1 cellular context compared by ENCODE assay signal in the genomic region with DNA sequence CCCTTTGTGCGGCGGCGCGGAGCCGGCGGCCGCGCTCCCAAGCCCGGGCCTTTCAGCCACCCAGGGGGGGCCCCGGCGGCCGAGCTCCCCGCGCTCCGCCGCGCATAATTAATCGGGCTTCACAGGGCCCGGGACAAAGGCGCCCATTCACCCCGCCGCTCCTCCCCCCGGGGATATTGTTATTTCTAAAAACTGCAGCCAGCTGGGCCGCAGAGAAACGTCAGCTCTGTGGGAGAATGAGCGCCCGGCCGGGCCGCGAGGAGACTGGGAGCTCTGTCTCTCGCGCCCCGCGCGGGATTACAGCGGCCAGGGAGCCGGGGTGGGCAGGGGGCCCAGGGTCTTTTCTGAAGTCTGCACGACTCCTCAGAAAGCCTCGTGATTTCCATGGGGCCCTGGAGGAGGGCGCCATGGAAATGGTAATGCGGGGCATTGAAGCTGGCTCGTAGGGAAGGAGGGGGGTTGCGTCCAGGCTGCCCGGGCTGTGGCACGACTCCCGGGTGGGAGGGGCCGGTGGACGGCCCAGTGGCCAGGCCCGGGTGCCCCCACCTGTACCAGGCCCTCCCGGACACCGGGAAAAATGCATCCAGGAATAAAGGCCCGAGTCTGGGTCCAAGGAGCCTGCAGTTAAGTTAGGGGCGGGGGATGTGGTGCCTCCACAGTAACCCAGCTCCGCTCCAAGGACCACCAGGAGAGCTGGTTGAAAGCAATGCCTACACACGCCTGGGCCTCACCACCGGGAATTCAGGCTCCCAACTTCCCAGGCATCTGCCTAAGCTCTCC.
TF ChIP-seq lines count a peak whose summit lies in the region.

No MANE protein-coding gene starts in this region.

TF ChIP-seq in IMR-90, 13 proteins besides CTCF, POLR2A, EP300 and RAD21 (continued from another document):
- TF ChIP-seq, protein P1, sequence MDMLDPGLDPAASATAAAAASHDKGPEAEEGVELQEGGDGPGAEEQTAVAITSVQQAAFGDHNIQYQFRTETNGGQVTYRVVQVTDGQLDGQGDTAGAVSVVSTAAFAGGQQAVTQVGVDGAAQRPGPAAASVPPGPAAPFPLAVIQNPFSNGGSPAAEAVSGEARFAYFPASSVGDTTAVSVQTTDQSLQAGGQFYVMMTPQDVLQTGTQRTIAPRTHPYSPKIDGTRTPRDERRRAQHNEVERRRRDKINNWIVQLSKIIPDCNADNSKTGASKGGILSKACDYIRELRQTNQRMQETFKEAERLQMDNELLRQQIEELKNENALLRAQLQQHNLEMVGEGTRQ (IDR thresholded peaks at IDR 0.05; ENCODE audit: low read depth, low read length) = no peak
- TF ChIP-seq, protein P2, sequence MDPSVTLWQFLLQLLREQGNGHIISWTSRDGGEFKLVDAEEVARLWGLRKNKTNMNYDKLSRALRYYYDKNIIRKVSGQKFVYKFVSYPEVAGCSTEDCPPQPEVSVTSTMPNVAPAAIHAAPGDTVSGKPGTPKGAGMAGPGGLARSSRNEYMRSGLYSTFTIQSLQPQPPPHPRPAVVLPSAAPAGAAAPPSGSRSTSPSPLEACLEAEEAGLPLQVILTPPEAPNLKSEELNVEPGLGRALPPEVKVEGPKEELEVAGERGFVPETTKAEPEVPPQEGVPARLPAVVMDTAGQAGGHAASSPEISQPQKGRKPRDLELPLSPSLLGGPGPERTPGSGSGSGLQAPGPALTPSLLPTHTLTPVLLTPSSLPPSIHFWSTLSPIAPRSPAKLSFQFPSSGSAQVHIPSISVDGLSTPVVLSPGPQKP (IDR thresholded peaks at IDR 0.05; ENCODE audit: borderline replicate concordance, low read depth, low read length) = no peak
- TF ChIP-seq CHD1 (IDR thresholded peaks at IDR 0.05; ENCODE audit: low read depth, low read length) (no peak), MAZ (IDR thresholded peaks at IDR 0.05; ENCODE audit: borderline replicate concordance, low read depth, low read length) (no peak), MXI1 (IDR thresholded peaks at IDR 0.05; ENCODE audit: borderline replicate concordance, low read depth, low read length) (no peak)
